ENCODE assay signal across 8 cellular contexts in genomic region chr12:110743571-110744093, GRCh38. TPM values are rescaled to one million over a fixed set of nuclear protein-coding genes. Genes with fewer than 3 reads are reported as not detected.
DNase-seq lines count a peak whose midpoint lies in the region; ATAC-seq, FAIRE-seq and TF ChIP-seq lines count a peak whose summit lies in the region.

No MANE protein-coding gene starts in this region.

- FAIRE-seq in pancreas (lab: Jason Lieb, UNC) (no peak), HTR-8/SVneo (lab: Jason Lieb, UNC) (no peak)

- no peaks in the 10 kb centered on the region for H3K27me3 Mint-ChIP-seq in activated CD8-positive, alpha-beta T cell treated with anti-CD3 and anti-CD28 coated beads for 36 hours

- POLR2A ChIA-PET in activated CD8-positive, alpha-beta T cell treated with anti-CD3 and anti-CD28 coated beads for 36 hours (lab: Charles Lee), result interaction anchor here (0.8 to 1.8 kb wide), 6 partner anchors 11 to 79 kb away, joined by 3 to 9 read pairs (median 4); no protein-coding TSS in a partner anchor

- no peak for ATAC-seq in activated CD8-positive, alpha-beta T cell treated with anti-CD3 and anti-CD28 coated beads for 36 hours
- peak in 1 of 2 donors; percentile 7 for ATAC-seq in left cardiac atrium
- ATAC-seq in pancreas, result peak in 3 of 4 donors; percentile 14 to 39 (median 36)
- no peak for ATAC-seq in HG03108 (IDR thresholded peaks at IDR 0.05; ENCODE audit: unreplicated experiment)

- H3K9me3 ChIP-seq in cardiac muscle cell (ENCODE audit: low read depth) (no peaks in the 10 kb centered on the region), pancreas (no peaks in the 10 kb centered on the region)

- H3K27ac ChIP-seq in cardiac muscle cell (no peak overlapping the region), pancreas (no peak overlapping the region)

- peak overlapping the region; percentile 64 for H3K27ac Mint-ChIP-seq in activated CD8-positive, alpha-beta T cell treated with anti-CD3 and anti-CD28 coated beads for 36 hours

- CTCF ChIA-PET in activated CD8-positive, alpha-beta T cell treated with anti-CD3 and anti-CD28 coated beads for 36 hours (lab: Charles Lee), result interaction anchor here (0.7 kb wide), 1 partner anchor 19 kb away, joined by 3 read pairs; no protein-coding TSS in a partner anchor

- WGBS in pancreas, 2 donors, result 14 to 20% methylated on average over 26 of the region's 26 CpGs

- H3K27me3 ChIP-seq in cardiac muscle cell (no peaks in the 10 kb centered on the region), pancreas (no peaks in the 10 kb centered on the region)

- peak in 1 of 2 donors; percentile 56 for DNase-seq in cardiac muscle cell (ENCODE audit: low read depth in 1 of 2, low spot score in 1 of 2)
- DNase-seq in cardiac septum (ENCODE audit: low spot score), result no peak
- peak; percentile 18 for DNase-seq in activated CD8-positive, alpha-beta T cell treated with anti-CD3 and anti-CD28 coated beads for 36 hours
- DNase-seq in left cardiac atrium, result peak; percentile 47
- DNase-seq in pancreas, result peak; percentile 11 to 60 (median 34)
- no peak for DNase-seq in HTR-8/SVneo (ENCODE audit: insufficient read length, low spot score)
- DNase-seq in stimulated activated CD4-positive, alpha-beta T cell treated with anti-CD3 and anti-CD28 coated beads, Interleukin-4, amount 100 ng/mL, for 4 hours, result no peak

- H3K4me3 ChIP-seq in cardiac muscle cell (peak overlapping the region; percentile 96), pancreas (peak overlapping the region in 3 of 4 donors; percentile 89 to 95 (median 95))

- peaks cover 37% of the 10 kb centered on the region for H3K4me1 ChIP-seq in cardiac muscle cell (ENCODE audit: low read depth)
- H3K4me1 ChIP-seq in pancreas, result peaks cover 19 to 26% (median 24%) of the 10 kb centered on the region in 3 donors

- H3K36me3 ChIP-seq in cardiac muscle cell, result no peaks in the 10 kb centered on the region
- H3K36me3 ChIP-seq in pancreas, result no peaks in the 10 kb centered on the region

- peaks cover 31% of the 10 kb centered on the region for H3K4me1 Mint-ChIP-seq in activated CD8-positive, alpha-beta T cell treated with anti-CD3 and anti-CD28 coated beads for 36 hours (ENCODE audit: low read depth)

- intact Hi-C loops in cardiac septum (cut with DNase I) (loop anchor here (5.0 kb wide), 3 partner anchors 46 to 131 kb away; partner anchors contain the start of gene TCTN1), left cardiac atrium (cut with DNase I) (loop anchor here in 1 of 2 donors (10.0 kb wide), 1 partner anchor 101 kb away; the partner anchor contains the start of gene CCDC63), pancreas (cut with DNase I) (no loop called here)
- intact Hi-C loops in activated CD8-positive, alpha-beta T cell treated with anti-CD3 and anti-CD28 coated beads for 36 hours (cut with micrococcal nuclease), result loop anchor here (5.0 kb wide), 1 partner anchor 84 kb away; no protein-coding TSS in a partner anchor

- TF ChIP-seq CTCF in cardiac muscle cell (IDR thresholded peaks at IDR 0.05; ENCODE audit: low read depth, low read length), result no peak
- no peak for TF ChIP-seq CTCF in activated CD8-positive, alpha-beta T cell treated with anti-CD3 and anti-CD28 coated beads for 36 hours (IDR thresholded peaks at IDR 0.05)
- TF ChIP-seq CTCF in pancreas (IDR thresholded peaks at IDR 0.05), result no peak

- H3K4me3 Mint-ChIP-seq in activated CD8-positive, alpha-beta T cell treated with anti-CD3 and anti-CD28 coated beads for 36 hours, result peak overlapping the region; percentile 100

- H3K9me3 Mint-ChIP-seq in activated CD8-positive, alpha-beta T cell treated with anti-CD3 and anti-CD28 coated beads for 36 hours, result no peaks in the 10 kb centered on the region

- H3K36me3 Mint-ChIP-seq in activated CD8-positive, alpha-beta T cell treated with anti-CD3 and anti-CD28 coated beads for 36 hours (ENCODE audit: low read depth), result peaks cover 28% of the 10 kb centered on the region

RNA-seq across cellular contexts. Expression of gene PPP1CC, which starts 0.9 kb away (rescaled TPM):
- total RNA-seq in cardiac muscle cell (118 and 150 TPM in 2 replicates), cardiac septum (102 TPM), left cardiac atrium (100 to 1,000 TPM; 137 to 174 TPM), pancreas (10 to 100 TPM; 58.6 to 92.7 (median 75.9) TPM)
- polyA plus RNA-seq in cardiac muscle cell (85.2 and 124 TPM in 2 replicates), pancreas (10 to 100 TPM; 33.3 to 52.9 TPM)
- 100 to 1,000 TPM; 242 to 244 TPM for total RNA-seq in activated CD8-positive, alpha-beta T cell treated with anti-CD3 and anti-CD28 coated beads for 36 hours

RNA-seq across cellular contexts. Expression of gene HVCN1, which starts 54.7 kb away (rescaled TPM):
- total RNA-seq in cardiac muscle cell (2.9 and 8.7 TPM in 2 replicates), cardiac septum (3.5 TPM), left cardiac atrium (10 to 100 TPM; 10.4 to 44.7 TPM), pancreas (1 to 10 TPM in 3 of 6 donors, under 1 TPM in 3; 0.42 to 5.2 (median 1.1) TPM)
- polyA plus RNA-seq in cardiac muscle cell (3.8 and 6.1 TPM in 2 replicates), pancreas (1 to 10 TPM; 1.5 to 2.0 TPM)
- 10 to 100 TPM; 23.0 to 24.2 TPM for total RNA-seq in activated CD8-positive, alpha-beta T cell treated with anti-CD3 and anti-CD28 coated beads for 36 hours

Comparison
In these comparisons a context has a peak if more than half of its experiments do, and no peak if none do; other contexts are left out.
1. DNase-seq: peak in activated CD8-positive, alpha-beta T cell treated with anti-CD3 and anti-CD28 coated beads for 36 hours (single experiment), left cardiac atrium (single experiment) and pancreas (6 of 6); none in cardiac septum (single experiment), HTR-8/SVneo (single experiment) and stimulated activated CD4-positive, alpha-beta T cell treated with anti-CD3 and anti-CD28 coated beads, Interleukin-4, amount 100 ng/mL, for 4 hours (0 of 2).
2. ATAC-seq: peak in pancreas (3 of 4); none in activated CD8-positive, alpha-beta T cell treated with anti-CD3 and anti-CD28 coated beads for 36 hours (single experiment) and HG03108 (single experiment).
3. intact Hi-C loops: an anchor here in cardiac septum (5.0 kb wide) and activated CD8-positive, alpha-beta T cell treated with anti-CD3 and anti-CD28 coated beads for 36 hours (5.0 kb wide); none called in pancreas.